Comparison of ENCODE assay signal across 1 cellular context in genomic region chr18:23673725-23674124, GRCh38.
TF ChIP-seq lines count a peak whose summit lies in the region.

No MANE protein-coding gene starts in this region.

TF ChIP-seq in GM12878, 131 proteins besides CTCF, POLR2A, EP300 and RAD21:
- peak; percentile 62; the same call in 1 of the 2 replicates for TF ChIP-seq CREM (IDR thresholded peaks at IDR 0.05; ENCODE audit: low read depth)
- no peak for TF ChIP-seq STAT3 (IDR thresholded peaks at IDR 0.05; ENCODE audit: low read depth, low read length)
- no peak for TF ChIP-seq STAT1 (conservative IDR thresholded peaks at IDR 0.05)
- no peak for TF ChIP-seq SP1 (IDR thresholded peaks at IDR 0.05; ENCODE audit: low read depth, low read length)
- TF ChIP-seq EGR1 (IDR thresholded peaks at IDR 0.05; ENCODE audit: borderline replicate concordance in 1 of 2, low read depth in 2 of 2, low read length in 2 of 2), result no peak
- TF ChIP-seq ZNF592 (IDR thresholded peaks at IDR 0.05), result no peak
- TF ChIP-seq MEF2A (IDR thresholded peaks at IDR 0.05; ENCODE audit: insufficient read depth, low read depth, low read length), result peak; percentile 81
- no peak for TF ChIP-seq ZNF622 (IDR thresholded peaks at IDR 0.05)
- TF ChIP-seq ZBTB33 (IDR thresholded peaks at IDR 0.05), result no peak
- peak; percentile 93 for TF ChIP-seq JUNB (IDR thresholded peaks at IDR 0.05)
- peak; percentile 53; the same call in 1 of the 2 replicates for TF ChIP-seq RUNX3 (IDR thresholded peaks at IDR 0.05; ENCODE audit: low read length)
- TF ChIP-seq KAT2A (conservative IDR thresholded peaks at IDR 0.05; ENCODE audit: control insufficient read depth, low read depth, low read length), result no peak
- peak; percentile 80; the same call in 1 of the 2 replicates for TF ChIP-seq FOXM1 (IDR thresholded peaks at IDR 0.05; ENCODE audit: low read depth, low read length)
- TF ChIP-seq NFIC (IDR thresholded peaks at IDR 0.05; ENCODE audit: low read depth, low read length), result peak; percentile 87; the same call in 1 of the 2 replicates
